Comparison of ENCODE assay signal across 21 cellular contexts in genomic region chr18:55353806-55354205, GRCh38.
A peak's percentile ranks its signal among the peaks of the same experiment; 100 is the strongest.
DNase-seq lines count a peak whose midpoint lies in the region; ATAC-seq and TF ChIP-seq lines count a peak whose summit lies in the region.
"Had no signal": no experiment of that assay in that cellular context is flagged by ENCODE, and none has a peak within 500 bp of the region (broad histone marks: within the 10 kb centered on the region; RNA-seq: fewer than 3 reads in every experiment).

No MANE protein-coding gene starts in this region.

- H3K27ac ChIP-seq in GM23338 (ENCODE audit: low read depth) (no peak overlapping the region), mesodermal cell (ENCODE audit: low read depth, low read length, severe bottlenecking) (peak overlapping the region; percentile 24), testis (no peak overlapping the region)
- H3K27ac ChIP-seq: coronary artery, HL-60, transverse colon had no signal

- H3K9me2 ChIP-seq in GM23338 (ENCODE audit: insufficient read depth) = no peaks in the 10 kb centered on the region

- H3K4me2 ChIP-seq in GM23338 = peak overlapping the region; percentile 64

- H3K9me3 ChIP-seq in mesodermal cell (ENCODE audit: control insufficient read depth, low read length) (no peaks in the 10 kb centered on the region), testis (no peaks in the 10 kb centered on the region)
- H3K9me3 ChIP-seq: HAP-1, transverse colon had no signal

- 0 out of 2 replicates have a peak, but pooled peaks cover 11% of the 10 kb centered on the region for H3K79me2 ChIP-seq in GM23338 (replicated peaks; ENCODE audit: insufficient read depth)

- peaks cover 66% of the 10 kb centered on the region for H3K4me1 ChIP-seq in GM23338 (ENCODE audit: insufficient read depth)
- peaks cover 29% of the 10 kb centered on the region for H3K4me1 ChIP-seq in mesodermal cell (ENCODE audit: control insufficient read depth, insufficient read depth, low read length, poor library complexity, severe bottlenecking)
- no peaks in the 10 kb centered on the region for H3K4me1 ChIP-seq in testis

- H3K27ac Mint-ChIP-seq in GM23338 (no peak overlapping the region; the same call in 1 of the 2 replicates), HFFc6 (no peak overlapping the region)
- H3K27ac Mint-ChIP-seq: activated CD4-positive, alpha-beta T cell treated with anti-CD3 and anti-CD28 coated beads, Interleukin-2, amount 10 ng/mL, durations not matched to agents 7 days and 5 days; CD8-positive, alpha-beta memory T cell; stimulated activated effector memory CD8-positive, alpha-beta T cell treated with anti-CD3 and anti-CD28 coated beads, Interleukin-12 subunit alpha, Interleukin-12 subunit beta, amount 100 ng/mL, for 72 hours had no signal

- TF ChIP-seq POLR2A in testis (IDR thresholded peaks at IDR 0.05) = no peak

- H3K27me3 ChIP-seq in GM23338 (ENCODE audit: insufficient read depth) (peaks cover 5% of the 10 kb centered on the region; the same call in 1 of the 2 replicates), testis (no peaks in the 10 kb centered on the region)
- H3K27me3 ChIP-seq: transverse colon had no signal

- H3F3A ChIP-seq in GM23338 (replicated peaks; ENCODE audit: low read depth) = no peaks in the 10 kb centered on the region

- in situ Hi-C loops in G401 (cut with HindIII; ENCODE audit: low sequenced_read_pairs) = no loop called here

- H3K36me3 Mint-ChIP-seq in GM23338 (ENCODE audit: low read depth) (no peaks in the 10 kb centered on the region), HFFc6 (ENCODE audit: low read depth) (peaks cover 12% of the 10 kb centered on the region)
- H3K36me3 Mint-ChIP-seq: CD8-positive, alpha-beta memory T cell; stimulated activated effector memory CD8-positive, alpha-beta T cell treated with anti-CD3 and anti-CD28 coated beads, Interleukin-12 subunit alpha, Interleukin-12 subunit beta, amount 100 ng/mL, for 72 hours had no signal

- H4K20me1 ChIP-seq in GM23338 (replicated peaks; ENCODE audit: insufficient read depth) = no peaks in the 10 kb centered on the region

- H3K36me3 ChIP-seq in GM23338 (ENCODE audit: insufficient read depth) (no peaks in the 10 kb centered on the region), mesodermal cell (ENCODE audit: control insufficient read depth, insufficient read depth, low read length) (peaks cover 19% of the 10 kb centered on the region), testis (ENCODE audit: low read depth, missing control alignments) (no peaks in the 10 kb centered on the region)
- H3K36me3 ChIP-seq: HAP-1, transverse colon had no signal

- H3K4me3 Mint-ChIP-seq in GM23338 = no peak overlapping the region
- H3K4me3 Mint-ChIP-seq in HFFc6 = no peak overlapping the region
- H3K4me3 Mint-ChIP-seq: activated CD4-positive, alpha-beta T cell treated with anti-CD3 and anti-CD28 coated beads, Interleukin-2, amount 10 ng/mL, durations not matched to agents 7 days and 5 days; CD8-positive, alpha-beta memory T cell; stimulated activated effector memory CD8-positive, alpha-beta T cell treated with anti-CD3 and anti-CD28 coated beads, Interleukin-12 subunit alpha, Interleukin-12 subunit beta, amount 100 ng/mL, for 72 hours had no signal

- H3K9me3 Mint-ChIP-seq in GM23338 = no peaks in the 10 kb centered on the region
- H3K9me3 Mint-ChIP-seq in HFFc6 = no peaks in the 10 kb centered on the region
- H3K9me3 Mint-ChIP-seq: activated CD4-positive, alpha-beta T cell treated with anti-CD3 and anti-CD28 coated beads, Interleukin-2, amount 10 ng/mL, durations not matched to agents 7 days and 5 days had no signal

- H2AFZ ChIP-seq in GM23338 = no peak overlapping the region

- ATAC-seq in GM23338 (no peak), SK-N-SH treated with all-trans-retinoic acid at 6 μM for 48 hours (peak; percentile 29; the same call in 1 of the 3 replicates)
- ATAC-seq: stimulated activated effector memory CD8-positive, alpha-beta T cell treated with anti-CD3 and anti-CD28 coated beads, Interleukin-12 subunit alpha, Interleukin-12 subunit beta, amount 100 ng/mL, for 72 hours had no signal

- DNase-seq in AG08395 (ENCODE audit: low spot score) (peak; percentile 21), GM23338 (ENCODE audit: low spot score) (no peak), testis (no peak), G401 (ENCODE audit: low spot score) (no peak), HFFc6 (no peak)
- DNase-seq in activated CD4-positive, alpha-beta T cell treated with anti-CD3 and anti-CD28 coated beads for 4 hours = no peak
- DNase-seq: activated CD4-positive, alpha-beta T cell treated with anti-CD3 and anti-CD28 coated beads, Interleukin-2, amount 10 ng/mL, durations not matched to agents 7 days and 5 days; activated CD8-positive, alpha-beta memory T cell treated with anti-CD3 and anti-CD28 coated beads, Interleukin-2, amount 50 U/mL, for 48 hours; amygdala; CD8-positive, alpha-beta memory T cell; kidney glomerular epithelial cell; mesendoderm; NCI-H1417 treated with DMSO at 0.1 percent for 48 hours; NCI-H2171 treated with DMSO at 0.1 percent for 48 hours; transverse colon had no signal

- WGBS in mesodermal cell (ENCODE audit: insufficient coverage in 2 of 2), 2 experiments = 71 to 97% methylated on average over 1 to 3 of the region's 3 CpGs
- WGBS in testis, 2 donors = 79 to 82% methylated on average over 3 of the region's 3 CpGs

- H3K4me1 Mint-ChIP-seq in GM23338 (peaks cover 67% of the 10 kb centered on the region), HFFc6 (ENCODE audit: low read depth) (peaks cover 50% of the 10 kb centered on the region)
- H3K4me1 Mint-ChIP-seq: activated CD4-positive, alpha-beta T cell treated with anti-CD3 and anti-CD28 coated beads, Interleukin-2, amount 10 ng/mL, durations not matched to agents 7 days and 5 days; CD8-positive, alpha-beta memory T cell; stimulated activated effector memory CD8-positive, alpha-beta T cell treated with anti-CD3 and anti-CD28 coated beads, Interleukin-12 subunit alpha, Interleukin-12 subunit beta, amount 100 ng/mL, for 72 hours had no signal

- intact Hi-C loops in testis (cut with DNase I; ENCODE audit: low total_unique reads) = no loop called here

- H3K27me3 Mint-ChIP-seq in GM23338 (ENCODE audit: insufficient read depth, low read depth, poor library complexity) = peaks cover 11% of the 10 kb centered on the region
- H3K27me3 Mint-ChIP-seq in HFFc6 (ENCODE audit: insufficient read depth) = no peaks in the 10 kb centered on the region
- H3K27me3 Mint-ChIP-seq: CD8-positive, alpha-beta memory T cell had no signal

- H3K4me3 ChIP-seq in GM23338 (no peak overlapping the region), mesodermal cell (ENCODE audit: extremely low read depth, insufficient read depth, low read length, poor library complexity, severe bottlenecking) (no peak overlapping the region), testis (no peak overlapping the region)
- H3K4me3 ChIP-seq: coronary artery, HAP-1, transverse colon had no signal

- no peak for TF ChIP-seq CTCF in GM23338 (conservative IDR thresholded peaks at IDR 0.05; ENCODE audit: low read depth in 2 of 2)
- TF ChIP-seq CTCF in testis (IDR thresholded peaks at IDR 0.05) = no peak
- no peak for TF ChIP-seq CTCF in HFFc6 (IDR thresholded peaks at IDR 0.05)

TF ChIP-seq in GM23338, 12 proteins besides CTCF, POLR2A, EP300 and RAD21 (continues in another document):
- TF ChIP-seq EZH2 (IDR thresholded peaks at IDR 0.05; ENCODE audit: low read depth, unreplicated experiment) = no peak
- no peak for TF ChIP-seq EZH2phosphoT487 (IDR thresholded peaks at IDR 0.05; ENCODE audit: unreplicated experiment)
- TF ChIP-seq STAT1 (IDR thresholded peaks at IDR 0.05; ENCODE audit: unreplicated experiment) = no peak
- no peak for TF ChIP-seq ZNF114 (CRISPR knock-in tag; IDR thresholded peaks at IDR 0.05)

TF ChIP-seq in SK-N-SH treated with all-trans-retinoic acid at 6 μM for 48 hours, 23 proteins besides CTCF, POLR2A, EP300 and RAD21:
- no peak for TF ChIP-seq ISL1 (CRISPR knock-in tag; IDR thresholded peaks at IDR 0.05)
- no peak for TF ChIP-seq CSRNP3 (CRISPR knock-in tag; IDR thresholded peaks at IDR 0.05)
- no peak for TF ChIP-seq ZC3H10 (CRISPR knock-in tag; IDR thresholded peaks at IDR 0.05)
- no peak for TF ChIP-seq TOX (CRISPR knock-in tag; IDR thresholded peaks at IDR 0.05; ENCODE audit: borderline replicate concordance)
- TF ChIP-seq ESRRG (CRISPR knock-in tag; IDR thresholded peaks at IDR 0.05) = no peak
- no peak for TF ChIP-seq ZFP3 (CRISPR knock-in tag; IDR thresholded peaks at IDR 0.05)
- TF ChIP-seq SNAI2 (CRISPR knock-in tag; IDR thresholded peaks at IDR 0.05) = no peak
